1 cellular context compared by ENCODE assay signal in the genomic region with DNA sequence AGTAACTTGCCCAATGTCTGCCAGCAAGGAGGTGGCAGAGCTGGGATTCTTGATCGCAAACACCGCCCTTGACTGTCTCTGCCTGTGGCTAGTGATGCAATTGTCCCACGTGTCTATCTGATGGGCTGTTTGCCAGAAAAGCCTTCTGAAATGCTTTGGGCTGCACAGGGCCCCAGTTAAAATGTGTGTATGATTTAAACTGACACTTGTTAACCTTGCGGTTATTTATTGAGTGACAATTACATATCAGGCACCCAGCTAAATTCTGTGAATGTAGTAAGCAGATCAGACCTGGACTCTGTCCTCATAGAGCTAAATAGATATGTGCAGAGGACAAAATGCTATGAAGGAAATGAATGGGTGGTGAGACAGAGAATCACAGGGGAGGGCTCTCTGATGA.
A peak's percentile ranks its signal among the peaks of the same experiment; 100 is the strongest.
TF ChIP-seq lines count a peak whose summit lies in the region.

No MANE protein-coding gene starts in this region.

TF ChIP-seq in K562, 482 proteins besides CTCF, POLR2A, EP300 and RAD21 (continued from another document):
- TF ChIP-seq, protein P1, sequence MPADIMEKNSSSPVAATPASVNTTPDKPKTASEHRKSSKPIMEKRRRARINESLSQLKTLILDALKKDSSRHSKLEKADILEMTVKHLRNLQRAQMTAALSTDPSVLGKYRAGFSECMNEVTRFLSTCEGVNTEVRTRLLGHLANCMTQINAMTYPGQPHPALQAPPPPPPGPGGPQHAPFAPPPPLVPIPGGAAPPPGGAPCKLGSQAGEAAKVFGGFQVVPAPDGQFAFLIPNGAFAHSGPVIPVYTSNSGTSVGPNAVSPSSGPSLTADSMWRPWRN (IDR thresholded peaks at IDR 0.05; ENCODE audit: low read depth), result peak; percentile 92
- TF ChIP-seq FOXK2 (conservative IDR thresholded peaks at IDR 0.05 in 1 of 2, IDR thresholded peaks at IDR 0.05 in 1 of 2; ENCODE audit: low read depth in 2 of 2), result no peak
- TF ChIP-seq, protein P2, sequence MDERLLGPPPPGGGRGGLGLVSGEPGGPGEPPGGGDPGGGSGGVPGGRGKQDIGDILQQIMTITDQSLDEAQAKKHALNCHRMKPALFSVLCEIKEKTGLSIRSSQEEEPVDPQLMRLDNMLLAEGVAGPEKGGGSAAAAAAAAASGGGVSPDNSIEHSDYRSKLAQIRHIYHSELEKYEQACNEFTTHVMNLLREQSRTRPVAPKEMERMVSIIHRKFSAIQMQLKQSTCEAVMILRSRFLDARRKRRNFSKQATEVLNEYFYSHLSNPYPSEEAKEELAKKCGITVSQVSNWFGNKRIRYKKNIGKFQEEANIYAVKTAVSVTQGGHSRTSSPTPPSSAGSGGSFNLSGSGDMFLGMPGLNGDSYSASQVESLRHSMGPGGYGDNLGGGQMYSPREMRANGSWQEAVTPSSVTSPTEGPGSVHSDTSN (CRISPR knock-in tag; IDR thresholded peaks at IDR 0.05; ENCODE audit: low read depth), result no peak
- TF ChIP-seq, protein P2 (tag; conservative IDR thresholded peaks at IDR 0.05; ENCODE audit: low read depth), result peak; percentile 82
- no peak for TF ChIP-seq NCOA1 (IDR thresholded peaks at IDR 0.05; ENCODE audit: low read depth)
- TF ChIP-seq, protein P3, sequence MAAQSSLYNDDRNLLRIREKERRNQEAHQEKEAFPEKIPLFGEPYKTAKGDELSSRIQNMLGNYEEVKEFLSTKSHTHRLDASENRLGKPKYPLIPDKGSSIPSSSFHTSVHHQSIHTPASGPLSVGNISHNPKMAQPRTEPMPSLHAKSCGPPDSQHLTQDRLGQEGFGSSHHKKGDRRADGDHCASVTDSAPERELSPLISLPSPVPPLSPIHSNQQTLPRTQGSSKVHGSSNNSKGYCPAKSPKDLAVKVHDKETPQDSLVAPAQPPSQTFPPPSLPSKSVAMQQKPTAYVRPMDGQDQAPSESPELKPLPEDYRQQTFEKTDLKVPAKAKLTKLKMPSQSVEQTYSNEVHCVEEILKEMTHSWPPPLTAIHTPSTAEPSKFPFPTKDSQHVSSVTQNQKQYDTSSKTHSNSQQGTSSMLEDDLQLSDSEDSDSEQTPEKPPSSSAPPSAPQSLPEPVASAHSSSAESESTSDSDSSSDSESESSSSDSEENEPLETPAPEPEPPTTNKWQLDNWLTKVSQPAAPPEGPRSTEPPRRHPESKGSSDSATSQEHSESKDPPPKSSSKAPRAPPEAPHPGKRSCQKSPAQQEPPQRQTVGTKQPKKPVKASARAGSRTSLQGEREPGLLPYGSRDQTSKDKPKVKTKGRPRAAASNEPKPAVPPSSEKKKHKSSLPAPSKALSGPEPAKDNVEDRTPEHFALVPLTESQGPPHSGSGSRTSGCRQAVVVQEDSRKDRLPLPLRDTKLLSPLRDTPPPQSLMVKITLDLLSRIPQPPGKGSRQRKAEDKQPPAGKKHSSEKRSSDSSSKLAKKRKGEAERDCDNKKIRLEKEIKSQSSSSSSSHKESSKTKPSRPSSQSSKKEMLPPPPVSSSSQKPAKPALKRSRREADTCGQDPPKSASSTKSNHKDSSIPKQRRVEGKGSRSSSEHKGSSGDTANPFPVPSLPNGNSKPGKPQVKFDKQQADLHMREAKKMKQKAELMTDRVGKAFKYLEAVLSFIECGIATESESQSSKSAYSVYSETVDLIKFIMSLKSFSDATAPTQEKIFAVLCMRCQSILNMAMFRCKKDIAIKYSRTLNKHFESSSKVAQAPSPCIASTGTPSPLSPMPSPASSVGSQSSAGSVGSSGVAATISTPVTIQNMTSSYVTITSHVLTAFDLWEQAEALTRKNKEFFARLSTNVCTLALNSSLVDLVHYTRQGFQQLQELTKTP (IDR thresholded peaks at IDR 0.05; ENCODE audit: low read depth in 1 of 2, partially characterized antibody in 2 of 2), result peak in 1 of 2 experiments; percentile 30
- TF ChIP-seq KDM4B (IDR thresholded peaks at IDR 0.05; ENCODE audit: borderline replicate concordance in 2 of 2, low read depth in 1 of 2), result no peak
- peak; percentile 60; the same call in 1 of the 2 replicates for TF ChIP-seq ARID1B (IDR thresholded peaks at IDR 0.05)
- peak; percentile 38; the same call in 1 of the 2 replicates for TF ChIP-seq EP400 (IDR thresholded peaks at IDR 0.05)
- no peak for TF ChIP-seq CREB1 (IDR thresholded peaks at IDR 0.05)
- peak; percentile 40; the same call in 1 of the 2 replicates for TF ChIP-seq CREB1 (CRISPR knock-in tag; IDR thresholded peaks at IDR 0.05)
- TF ChIP-seq, protein P4, sequence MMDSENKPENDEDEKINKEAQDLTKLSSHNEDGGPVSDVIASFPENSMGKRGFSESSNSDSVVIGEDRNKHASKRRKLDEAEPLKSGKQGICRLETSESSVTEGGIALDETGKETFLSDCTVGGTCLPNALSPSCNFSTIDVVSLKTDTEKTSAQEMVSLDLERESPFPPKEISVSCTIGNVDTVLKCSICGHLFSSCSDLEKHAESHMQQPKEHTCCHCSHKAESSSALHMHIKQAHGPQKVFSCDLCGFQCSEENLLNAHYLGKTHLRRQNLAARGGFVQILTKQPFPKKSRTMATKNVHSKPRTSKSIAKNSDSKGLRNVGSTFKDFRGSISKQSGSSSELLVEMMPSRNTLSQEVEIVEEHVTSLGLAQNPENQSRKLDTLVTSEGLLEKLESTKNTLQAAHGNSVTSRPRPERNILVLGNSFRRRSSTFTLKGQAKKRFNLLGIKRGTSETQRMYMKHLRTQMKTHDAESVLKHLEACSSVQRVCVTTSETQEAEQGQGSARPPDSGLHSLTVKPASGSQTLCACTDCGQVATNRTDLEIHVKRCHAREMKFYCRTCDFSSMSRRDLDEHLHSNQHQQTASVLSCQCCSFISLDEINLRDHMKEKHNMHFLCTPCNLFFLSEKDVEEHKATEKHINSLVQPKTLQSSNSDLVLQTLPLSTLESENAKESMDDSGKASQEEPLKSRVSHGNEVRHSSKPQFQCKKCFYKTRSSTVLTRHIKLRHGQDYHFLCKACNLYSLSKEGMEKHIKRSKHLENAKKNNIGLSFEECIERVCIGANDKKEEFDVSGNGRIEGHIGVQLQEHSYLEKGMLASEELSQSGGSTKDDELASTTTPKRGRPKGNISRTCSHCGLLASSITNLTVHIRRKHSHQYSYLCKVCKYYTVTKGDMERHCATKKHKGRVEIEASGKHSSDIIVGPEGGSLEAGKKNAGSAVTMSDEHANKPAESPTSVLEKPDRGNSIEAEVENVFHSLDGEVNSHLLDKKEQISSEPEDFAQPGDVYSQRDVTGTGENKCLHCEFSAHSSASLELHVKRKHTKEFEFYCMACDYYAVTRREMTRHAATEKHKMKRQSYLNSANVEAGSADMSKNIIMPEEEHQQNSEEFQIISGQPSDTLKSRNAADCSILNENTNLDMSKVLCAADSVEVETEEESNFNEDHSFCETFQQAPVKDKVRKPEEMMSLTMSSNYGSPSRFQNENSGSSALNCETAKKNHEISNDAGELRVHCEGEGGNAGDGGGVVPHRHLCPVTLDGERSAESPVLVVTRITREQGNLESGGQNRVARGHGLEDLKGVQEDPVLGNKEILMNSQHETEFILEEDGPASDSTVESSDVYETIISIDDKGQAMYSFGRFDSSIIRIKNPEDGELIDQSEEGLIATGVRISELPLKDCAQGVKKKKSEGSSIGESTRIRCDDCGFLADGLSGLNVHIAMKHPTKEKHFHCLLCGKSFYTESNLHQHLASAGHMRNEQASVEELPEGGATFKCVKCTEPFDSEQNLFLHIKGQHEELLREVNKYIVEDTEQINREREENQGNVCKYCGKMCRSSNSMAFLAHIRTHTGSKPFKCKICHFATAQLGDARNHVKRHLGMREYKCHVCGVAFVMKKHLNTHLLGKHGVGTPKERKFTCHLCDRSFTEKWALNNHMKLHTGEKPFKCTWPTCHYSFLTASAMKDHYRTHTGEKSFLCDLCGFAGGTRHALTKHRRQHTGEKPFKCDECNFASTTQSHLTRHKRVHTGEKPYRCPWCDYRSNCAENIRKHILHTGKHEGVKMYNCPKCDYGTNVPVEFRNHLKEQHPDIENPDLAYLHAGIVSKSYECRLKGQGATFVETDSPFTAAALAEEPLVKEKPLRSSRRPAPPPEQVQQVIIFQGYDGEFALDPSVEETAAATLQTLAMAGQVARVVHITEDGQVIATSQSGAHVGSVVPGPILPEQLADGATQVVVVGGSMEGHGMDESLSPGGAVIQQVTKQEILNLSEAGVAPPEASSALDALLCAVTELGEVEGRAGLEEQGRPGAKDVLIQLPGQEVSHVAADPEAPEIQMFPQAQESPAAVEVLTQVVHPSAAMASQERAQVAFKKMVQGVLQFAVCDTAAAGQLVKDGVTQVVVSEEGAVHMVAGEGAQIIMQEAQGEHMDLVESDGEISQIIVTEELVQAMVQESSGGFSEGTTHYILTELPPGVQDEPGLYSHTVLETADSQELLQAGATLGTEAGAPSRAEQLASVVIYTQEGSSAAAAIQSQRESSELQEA (IDR thresholded peaks at IDR 0.05; ENCODE audit: low read depth), result no peak
- TF ChIP-seq CEBPG (CRISPR knock-in tag; IDR thresholded peaks at IDR 0.05), result peak; percentile 91
- peak; percentile 95 to 96 for TF ChIP-seq CEBPG (tag; conservative IDR thresholded peaks at IDR 0.05 in 1 of 2, IDR thresholded peaks at IDR 0.05 in 1 of 2)
- peak; percentile 86 for TF ChIP-seq ESRRA (IDR thresholded peaks at IDR 0.05; ENCODE audit: borderline replicate concordance, low read depth)
- TF ChIP-seq, protein P5, sequence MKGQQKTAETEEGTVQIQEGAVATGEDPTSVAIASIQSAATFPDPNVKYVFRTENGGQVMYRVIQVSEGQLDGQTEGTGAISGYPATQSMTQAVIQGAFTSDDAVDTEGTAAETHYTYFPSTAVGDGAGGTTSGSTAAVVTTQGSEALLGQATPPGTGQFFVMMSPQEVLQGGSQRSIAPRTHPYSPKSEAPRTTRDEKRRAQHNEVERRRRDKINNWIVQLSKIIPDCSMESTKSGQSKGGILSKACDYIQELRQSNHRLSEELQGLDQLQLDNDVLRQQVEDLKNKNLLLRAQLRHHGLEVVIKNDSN (CRISPR knock-in tag; IDR thresholded peaks at IDR 0.05), result peak; percentile 42
- peak; percentile 50; the same call in 1 of the 2 replicates for TF ChIP-seq SMARCA4 (IDR thresholded peaks at IDR 0.05)
- TF ChIP-seq SMARCE1 (IDR thresholded peaks at IDR 0.05), result peak; percentile 39; the same call in 1 of the 2 replicates
- TF ChIP-seq, protein P6, sequence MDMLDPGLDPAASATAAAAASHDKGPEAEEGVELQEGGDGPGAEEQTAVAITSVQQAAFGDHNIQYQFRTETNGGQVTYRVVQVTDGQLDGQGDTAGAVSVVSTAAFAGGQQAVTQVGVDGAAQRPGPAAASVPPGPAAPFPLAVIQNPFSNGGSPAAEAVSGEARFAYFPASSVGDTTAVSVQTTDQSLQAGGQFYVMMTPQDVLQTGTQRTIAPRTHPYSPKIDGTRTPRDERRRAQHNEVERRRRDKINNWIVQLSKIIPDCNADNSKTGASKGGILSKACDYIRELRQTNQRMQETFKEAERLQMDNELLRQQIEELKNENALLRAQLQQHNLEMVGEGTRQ (CRISPR knock-in tag; IDR thresholded peaks at IDR 0.05), result peak; percentile 59
- peak in 1 of 2 experiments; percentile 92; a peak in 2 of 4 replicates for TF ChIP-seq RCOR1 (IDR thresholded peaks at IDR 0.05; ENCODE audit: borderline replicate concordance in 1 of 2, low read depth in 2 of 2, low read length in 2 of 2)
- TF ChIP-seq CTBP1 (IDR thresholded peaks at IDR 0.05; ENCODE audit: borderline replicate concordance), result peak; percentile 69; the same call in 1 of the 2 replicates
- TF ChIP-seq HDAC3 (IDR thresholded peaks at IDR 0.05; ENCODE audit: borderline replicate concordance, partially characterized antibody), result no peak
